Comparison of ENCODE assay signal across 12 cellular contexts in genomic region chr15:25545017-25545416, GRCh38.
A peak's percentile ranks its signal among the peaks of the same experiment; 100 is the strongest.
DNase-seq lines count a peak whose midpoint lies in the region; ATAC-seq and TF ChIP-seq lines count a peak whose summit lies in the region.
"Had no signal": no experiment of that assay in that cellular context is flagged by ENCODE, and none has a peak within 500 bp of the region (broad histone marks: within the 10 kb centered on the region; RNA-seq: fewer than 3 reads in every experiment).

No MANE protein-coding gene starts in this region.

- no peaks in the 10 kb centered on the region for H3K27me3 ChIP-seq in WERI-Rb-1 (ENCODE audit: insufficient read depth, low read depth, severe bottlenecking)
- H3K27me3 ChIP-seq: suprapubic skin had no signal

- H3K4me3 ChIP-seq in WERI-Rb-1 (ENCODE audit: low read depth, low read length) = no peak overlapping the region
- H3K4me3 ChIP-seq: suprapubic skin had no signal

- ATAC-seq in GM19397 (IDR thresholded peaks at IDR 0.05; ENCODE audit: unreplicated experiment) = no peak
- ATAC-seq in GM19395 (IDR thresholded peaks at IDR 0.05; ENCODE audit: unreplicated experiment) = no peak

- no peaks in the 10 kb centered on the region for H3K36me3 ChIP-seq in WERI-Rb-1
- H3K36me3 ChIP-seq: suprapubic skin had no signal

- no peak for TF ChIP-seq CTCF in WERI-Rb-1 (IDR thresholded peaks at IDR 0.05; ENCODE audit: low read depth, low read length)

- DNase-seq in stimulated activated CD4-positive, alpha-beta T cell treated with anti-CD3 and anti-CD28 coated beads, Interleukin-15, amount 100 ng/mL, for 24 hours = peak; percentile 5
- DNase-seq in stimulated activated CD4-positive, alpha-beta T cell treated with anti-CD3 and anti-CD28 coated beads, Interleukin-4, amount 100 ng/mL, for 1 hour = no peak
- peak; percentile 68 for DNase-seq in WERI-Rb-1
- DNase-seq in head of caudate nucleus = peak in 34 of 42 donors; percentile 21 to 87 (median 61)
- DNase-seq in GOT3 (lab: John Stamatoyannopoulos, UW) = no peak
- DNase-seq in cerebellar cortex (ENCODE audit: low spot score) = no peak
- DNase-seq: KG1, left cardiac atrium, NCI-H146 had no signal

- peak overlapping the region; percentile 67 for H3K27ac ChIP-seq in WERI-Rb-1
- H3K27ac ChIP-seq: suprapubic skin had no signal

- intact Hi-C loops in head of caudate nucleus (cut with DNase I) = no loop called here

- no peaks in the 10 kb centered on the region for H3K9me3 ChIP-seq in WERI-Rb-1 (ENCODE audit: severe bottlenecking)
- H3K9me3 ChIP-seq: suprapubic skin had no signal

Comparison
In these comparisons a context has a peak if more than half of its experiments do, and no peak if none do; other contexts are left out.
1. DNase-seq: peak in stimulated activated CD4-positive, alpha-beta T cell treated with anti-CD3 and anti-CD28 coated beads, Interleukin-15, amount 100 ng/mL, for 24 hours (single experiment), WERI-Rb-1 (single experiment) and head of caudate nucleus (34 of 42); none in stimulated activated CD4-positive, alpha-beta T cell treated with anti-CD3 and anti-CD28 coated beads, Interleukin-4, amount 100 ng/mL, for 1 hour (single experiment), GOT3 (single experiment) and cerebellar cortex (single experiment).